ENCODE assay signal across 14 cellular contexts in the genomic region with DNA sequence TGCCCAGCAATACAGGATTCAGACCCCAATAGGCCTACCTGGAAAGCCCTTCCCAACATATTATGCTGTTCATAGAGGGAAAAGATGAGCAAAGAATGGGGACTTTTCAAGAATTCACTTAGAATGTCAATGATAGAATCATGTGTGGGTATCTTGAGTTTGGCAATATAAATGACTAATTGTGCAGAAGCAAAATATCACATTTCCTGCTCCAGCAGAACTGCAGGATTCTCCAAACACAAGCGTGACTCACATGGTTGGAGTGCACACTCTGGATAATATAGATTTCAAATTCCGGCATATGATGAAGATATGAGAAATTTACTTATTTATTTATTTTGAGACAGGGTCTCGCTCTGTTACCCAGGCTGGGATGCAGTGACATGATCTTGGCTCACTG. TPM values are rescaled to one million over a fixed set of nuclear protein-coding genes. Genes with fewer than 3 reads are reported as not detected.
DNase-seq lines count a peak whose midpoint lies in the region; ATAC-seq and TF ChIP-seq lines count a peak whose summit lies in the region.
"Had no signal": no experiment of that assay in that cellular context is flagged by ENCODE, and none has a peak within 500 bp of the region (broad histone marks: within the 10 kb centered on the region; RNA-seq: fewer than 3 reads in every experiment).

No MANE protein-coding gene starts in this region.

- no peak for TF ChIP-seq CTCF in AG10803 (conservative IDR thresholded peaks at IDR 0.05; ENCODE audit: low read length)
- no peak for TF ChIP-seq CTCF in chondrocyte (IDR thresholded peaks at IDR 0.05)
- TF ChIP-seq CTCF in WTC11 (IDR thresholded peaks at IDR 0.05) = no peak
- TF ChIP-seq CTCF in right lobe of liver (IDR thresholded peaks at IDR 0.05) = no peak

- H3K4me1 Mint-ChIP-seq in chondrocyte (ENCODE audit: low read depth) = peaks cover 36% of the 10 kb centered on the region
- no peaks in the 10 kb centered on the region for H3K4me1 Mint-ChIP-seq in WTC11
- H3K4me1 Mint-ChIP-seq: activated CD4-positive, alpha-beta T cell treated with anti-CD3 and anti-CD28 coated beads, Interleukin-2, amount 10 ng/mL, durations not matched to agents 24 days and 14 days had no signal

- H3K27ac ChIP-seq in right lobe of liver = no peak overlapping the region
- H3K27ac ChIP-seq: BLaER1 treated with 17β-estradiol and CSF1 and Interleukin-3, amounts not matched to agents 10 nM and 100 nM had no signal

- DNase-seq in AG10803 (ENCODE audit: low read depth) = peak; percentile 71
- peak; percentile 51 for DNase-seq in M059J (ENCODE audit: low read depth)
- no peak for DNase-seq in chondrocyte (ENCODE audit: low spot score)
- peak; percentile 39 for DNase-seq in kidney tubule cell (ENCODE audit: low spot score)
- DNase-seq in WTC11 (ENCODE audit: low spot score) = no peak
- DNase-seq in right lobe of liver = no peak
- DNase-seq in KBM-7 = no peak
- DNase-seq: activated CD4-positive, alpha-beta T cell treated with anti-CD3 and anti-CD28 coated beads, Interleukin-2, amount 10 ng/mL, durations not matched to agents 24 days and 14 days; activated T-cell treated with anti-CD3 and anti-CD28 coated beads, Interleukin-2, amount 50 U/mL, for 48 hours; aorta; GOT3 had no signal

- TF ChIP-seq POLR2A in right lobe of liver (IDR thresholded peaks at IDR 0.05) = no peak

- no peak overlapping the region for H3K4me3 ChIP-seq in AG10803 (ENCODE audit: low read length)
- no peak overlapping the region for H3K4me3 ChIP-seq in right lobe of liver
- H3K4me3 ChIP-seq: BLaER1 treated with 17β-estradiol and CSF1 and Interleukin-3, amounts not matched to agents 10 nM and 100 nM had no signal

- intact Hi-C loops in right lobe of liver (cut with DNase I) = no loop called here

- H3K4me3 Mint-ChIP-seq in chondrocyte (ENCODE audit: unreplicated experiment) (no peak overlapping the region), WTC11 (no peak overlapping the region)
- H3K4me3 Mint-ChIP-seq: activated CD4-positive, alpha-beta T cell treated with anti-CD3 and anti-CD28 coated beads, Interleukin-2, amount 10 ng/mL, durations not matched to agents 24 days and 14 days; T-helper 1 cell treated with Interleukin-12 subunit alpha and Interleukin-12 subunit beta and Interleukin-4 antibody, amounts not matched to agents 30 μg/mL and 1 μg/mL, for 36 hours had no signal

- in situ Hi-C loops in KBM-7 (cut with MboI; ENCODE audit: low pct_unique_long_range_greater_than_20kb, low sequenced_read_pairs) = no loop called here

- H3K9me3 ChIP-seq in right lobe of liver = no peaks in the 10 kb centered on the region

- CTCF ChIA-PET in WTC11 (lab: Charles Lee) = interaction anchor here (0.7 to 1.9 kb wide), 2 partner anchors 73 to 460 kb away, joined by 3 to 4 read pairs; no protein-coding TSS in a partner anchor

- peaks cover 0 to 14% (median 6%) of the 10 kb centered on the region in 4 donors for H3K4me1 ChIP-seq in right lobe of liver
- H3K4me1 ChIP-seq: BLaER1 treated with 17β-estradiol and CSF1 and Interleukin-3, amounts not matched to agents 10 nM and 100 nM had no signal

- H3K27ac Mint-ChIP-seq in chondrocyte (ENCODE audit: unreplicated experiment) (peak overlapping the region; percentile 54), WTC11 (no peak overlapping the region)
- H3K27ac Mint-ChIP-seq: activated CD4-positive, alpha-beta T cell treated with anti-CD3 and anti-CD28 coated beads, Interleukin-2, amount 10 ng/mL, durations not matched to agents 24 days and 14 days; T-helper 1 cell treated with Interleukin-12 subunit alpha and Interleukin-12 subunit beta and Interleukin-4 antibody, amounts not matched to agents 30 μg/mL and 1 μg/mL, for 36 hours had no signal

- POLR2A ChIA-PET in WTC11 (lab: Charles Lee) = interaction anchor here (0.6 kb wide), 1 partner anchor 33 kb away, joined by 3 read pairs; no protein-coding TSS in a partner anchor

- no peaks in the 10 kb centered on the region for H3K9me3 Mint-ChIP-seq in chondrocyte (ENCODE audit: low read depth)
- no peaks in the 10 kb centered on the region for H3K9me3 Mint-ChIP-seq in WTC11
- H3K9me3 Mint-ChIP-seq: activated CD4-positive, alpha-beta T cell treated with anti-CD3 and anti-CD28 coated beads, Interleukin-2, amount 10 ng/mL, durations not matched to agents 24 days and 14 days; T-helper 1 cell treated with Interleukin-12 subunit alpha and Interleukin-12 subunit beta and Interleukin-4 antibody, amounts not matched to agents 30 μg/mL and 1 μg/mL, for 36 hours had no signal

- 77% methylated on average over 2 of the region's 3 CpGs for WGBS in right lobe of liver (ENCODE audit: insufficient coverage, low coverage, low lambda C conversion rate, missing lambda C conversion rate)

- ATAC-seq in GM21515 (IDR thresholded peaks at IDR 0.05; ENCODE audit: unreplicated experiment) (no peak), WTC11 (no peak), right lobe of liver (no peak)

- H3K36me3 Mint-ChIP-seq in chondrocyte (ENCODE audit: low read depth) (no peaks in the 10 kb centered on the region), WTC11 (no peaks in the 10 kb centered on the region)

- H3K27me3 Mint-ChIP-seq in chondrocyte (ENCODE audit: low read depth) (no peaks in the 10 kb centered on the region), WTC11 (ENCODE audit: low read depth) (no peaks in the 10 kb centered on the region)

- H3K36me3 ChIP-seq in right lobe of liver = no peaks in the 10 kb centered on the region
- H3K36me3 ChIP-seq: BLaER1 treated with 17β-estradiol and CSF1 and Interleukin-3, amounts not matched to agents 10 nM and 100 nM had no signal

- no peaks in the 10 kb centered on the region for H3K27me3 ChIP-seq in right lobe of liver
- H3K27me3 ChIP-seq: BLaER1 treated with 17β-estradiol and CSF1 and Interleukin-3, amounts not matched to agents 10 nM and 100 nM had no signal

TF ChIP-seq in WTC11, 78 proteins besides CTCF, POLR2A, EP300 and RAD21:
- TF ChIP-seq, protein P1, sequence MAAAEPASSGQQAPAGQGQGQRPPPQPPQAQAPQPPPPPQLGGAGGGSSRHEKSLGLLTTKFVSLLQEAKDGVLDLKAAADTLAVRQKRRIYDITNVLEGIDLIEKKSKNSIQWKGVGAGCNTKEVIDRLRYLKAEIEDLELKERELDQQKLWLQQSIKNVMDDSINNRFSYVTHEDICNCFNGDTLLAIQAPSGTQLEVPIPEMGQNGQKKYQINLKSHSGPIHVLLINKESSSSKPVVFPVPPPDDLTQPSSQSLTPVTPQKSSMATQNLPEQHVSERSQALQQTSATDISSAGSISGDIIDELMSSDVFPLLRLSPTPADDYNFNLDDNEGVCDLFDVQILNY (CRISPR knock-in tag; IDR thresholded peaks at IDR 0.05) = no peak
- TF ChIP-seq, protein P2, sequence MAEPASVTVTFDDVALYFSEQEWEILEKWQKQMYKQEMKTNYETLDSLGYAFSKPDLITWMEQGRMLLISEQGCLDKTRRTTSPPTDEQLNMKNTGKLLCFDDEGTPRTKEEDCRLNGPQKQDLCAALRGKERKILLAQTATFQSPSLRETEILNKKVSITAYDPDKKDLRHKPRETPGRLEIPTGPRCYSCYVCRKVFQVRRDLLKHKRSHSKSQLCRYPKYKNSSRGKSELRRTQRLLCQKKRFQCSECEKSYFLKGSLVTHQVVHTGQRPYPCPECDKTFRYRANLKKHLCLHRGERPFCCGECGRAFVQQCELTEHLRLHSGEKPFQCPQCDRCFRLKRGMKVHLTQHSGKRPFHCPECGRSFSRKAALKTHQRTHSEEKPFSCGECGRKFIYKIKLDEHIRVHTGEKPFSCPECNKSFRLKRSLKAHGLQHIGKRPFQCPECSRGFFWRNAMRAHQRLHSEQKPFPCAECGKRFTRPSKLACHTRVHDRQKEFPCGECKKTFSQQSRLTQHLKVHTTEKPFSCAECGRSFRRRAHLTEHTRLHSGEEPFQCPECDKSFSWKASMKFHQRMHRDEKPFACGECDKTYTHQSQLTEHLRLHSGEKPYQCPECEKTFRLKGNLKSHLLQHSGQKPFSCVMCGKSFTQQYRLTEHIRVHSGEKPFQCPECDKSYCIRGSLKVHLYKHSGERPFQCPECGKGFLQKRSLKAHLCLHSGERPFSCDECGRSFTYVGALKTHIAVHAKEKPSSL (CRISPR knock-in tag; conservative IDR thresholded peaks at IDR 0.05) = no peak
- TF ChIP-seq, protein P3, sequence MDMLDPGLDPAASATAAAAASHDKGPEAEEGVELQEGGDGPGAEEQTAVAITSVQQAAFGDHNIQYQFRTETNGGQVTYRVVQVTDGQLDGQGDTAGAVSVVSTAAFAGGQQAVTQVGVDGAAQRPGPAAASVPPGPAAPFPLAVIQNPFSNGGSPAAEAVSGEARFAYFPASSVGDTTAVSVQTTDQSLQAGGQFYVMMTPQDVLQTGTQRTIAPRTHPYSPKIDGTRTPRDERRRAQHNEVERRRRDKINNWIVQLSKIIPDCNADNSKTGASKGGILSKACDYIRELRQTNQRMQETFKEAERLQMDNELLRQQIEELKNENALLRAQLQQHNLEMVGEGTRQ (CRISPR knock-in tag; IDR thresholded peaks at IDR 0.05) = no peak
- TF ChIP-seq, protein P4, sequence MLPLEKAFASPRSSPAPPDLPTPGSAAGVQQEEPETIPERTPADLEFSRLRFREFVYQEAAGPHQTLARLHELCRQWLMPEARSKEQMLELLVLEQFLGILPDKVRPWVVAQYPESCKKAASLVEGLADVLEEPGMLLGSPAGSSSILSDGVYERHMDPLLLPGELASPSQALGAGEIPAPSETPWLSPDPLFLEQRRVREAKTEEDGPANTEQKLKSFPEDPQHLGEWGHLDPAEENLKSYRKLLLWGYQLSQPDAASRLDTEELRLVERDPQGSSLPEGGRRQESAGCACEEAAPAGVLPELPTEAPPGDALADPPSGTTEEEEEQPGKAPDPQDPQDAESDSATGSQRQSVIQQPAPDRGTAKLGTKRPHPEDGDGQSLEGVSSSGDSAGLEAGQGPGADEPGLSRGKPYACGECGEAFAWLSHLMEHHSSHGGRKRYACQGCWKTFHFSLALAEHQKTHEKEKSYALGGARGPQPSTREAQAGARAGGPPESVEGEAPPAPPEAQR (CRISPR knock-in tag; IDR thresholded peaks at IDR 0.05) = no peak
- no peak for TF ChIP-seq GABPB1 (CRISPR knock-in tag; IDR thresholded peaks at IDR 0.05)
- TF ChIP-seq FOXJ3 (CRISPR knock-in tag; IDR thresholded peaks at IDR 0.05; ENCODE audit: borderline replicate concordance) = no peak

RNA-seq across cellular contexts. Expression of a gene that starts 12.5 kb away (rescaled TPM):
- not detected in 2 replicates for total RNA-seq in M059J (2014; rRNA removed; shearing (Covaris generic))
- total RNA-seq in chondrocyte = not detected in 3 replicates
- not detected in 3 replicates for total RNA-seq in WTC11 (2021)
- total RNA-seq in right lobe of liver = under 1 TPM in 1 of 6 experiments, not detected in 5; 0.51 TPM
- total RNA-seq: activated CD4-positive, alpha-beta T cell treated with anti-CD3 and anti-CD28 coated beads, Interleukin-2, amount 10 ng/mL, durations not matched to agents 24 days and 14 days; aorta had no signal

RNA-seq across cellular contexts. Expression of a gene that starts 56.9 kb away (rescaled TPM):
- 22.2 and 25.8 TPM in 2 replicates for total RNA-seq in M059J (2014; rRNA removed; shearing (Covaris generic))
- total RNA-seq in chondrocyte = 2.1 to 4.6 TPM (median 4.6 TPM) in 3 replicates
- 0.17 to 0.27 TPM (median 0.21 TPM) in 3 replicates for total RNA-seq in WTC11 (2021)
- total RNA-seq in right lobe of liver = 10 to 100 TPM; 33.5 to 42.7 (median 39.6) TPM

Comparison
In these comparisons a context has a peak if more than half of its experiments do, and no peak if none do; other contexts are left out.
1. DNase-seq: peak in AG10803 (single experiment), M059J (single experiment) and kidney tubule cell (single experiment); none in chondrocyte (single experiment), WTC11 (single experiment), right lobe of liver (0 of 3) and KBM-7 (single experiment).